ENCODE assay signal across 8 cellular contexts in genomic region chr19:39407394-39407643, GRCh38. TPM values are rescaled to one million over a fixed set of nuclear protein-coding genes. Genes with fewer than 3 reads are reported as not detected.
DNase-seq lines count a peak whose midpoint lies in the region; ATAC-seq, FAIRE-seq and TF ChIP-seq lines count a peak whose summit lies in the region.

No MANE protein-coding gene starts in this region.

- H3K27me3 ChIP-seq in CD4-positive, CD25-positive, alpha-beta regulatory T cell (ENCODE audit: control insufficient read depth, insufficient read depth, low read length), result no peaks in the 10 kb centered on the region
- H3K27me3 ChIP-seq in endothelial cell of umbilical vein (ENCODE audit: control insufficient read depth in 2 of 2, insufficient read depth in 2 of 2, low read length in 2 of 2) (no peaks in the 10 kb centered on the region), neutrophil (peaks cover under 1% of the 10 kb centered on the region)

- peaks cover 0 to 11% (median 0%) of the 10 kb centered on the region in 7 donors for H3K9me3 Mint-ChIP-seq in CD4-positive, CD25-positive, alpha-beta regulatory T cell

- H3K9me2 ChIP-seq in OCI-LY7 (ENCODE audit: insufficient read depth, low read length), result no peaks in the 10 kb centered on the region

- H3K36me3 Mint-ChIP-seq in CD4-positive, CD25-positive, alpha-beta regulatory T cell, result peaks cover 23% of the 10 kb centered on the region

- no peak for FAIRE-seq in endothelial cell of umbilical vein (lab: Jason Lieb, UNC)

- BruUV-seq in OCI-LY7 (replicated peaks; lab: Mats Ljungman, UMichigan) (no TSS peak), endothelial cell of umbilical vein (replicated peaks; lab: Mats Ljungman, UMichigan) (no TSS peak)

- H3K4me1 Mint-ChIP-seq in CD4-positive, CD25-positive, alpha-beta regulatory T cell, result peaks cover 4 to 59% (median 36%) of the 10 kb centered on the region in 4 donors

- no peak overlapping the region for H2AFZ ChIP-seq in OCI-LY7 (ENCODE audit: low read length)
- no peak overlapping the region for H2AFZ ChIP-seq in endothelial cell of umbilical vein (ENCODE audit: low read depth, low read length)

- H4K20me1 ChIP-seq in OCI-LY7 (ENCODE audit: insufficient read depth, low read length) (peaks cover 4% of the 10 kb centered on the region), endothelial cell of umbilical vein (replicated peaks; ENCODE audit: control insufficient read depth, extremely low read depth, insufficient read depth, low read length) (no peaks in the 10 kb centered on the region)

- no peaks in the 10 kb centered on the region for H3K9me1 ChIP-seq in endothelial cell of umbilical vein (replicated peaks; ENCODE audit: control insufficient read depth, extremely low read depth, insufficient read depth, low read length)

- no peak for TF ChIP-seq CTCF in OCI-LY7 (conservative IDR thresholded peaks at IDR 0.05; ENCODE audit: low read length)
- no peak for TF ChIP-seq CTCF in endothelial cell of umbilical vein (IDR thresholded peaks at IDR 0.05; ENCODE audit: extremely low read depth in 1 of 2, insufficient read depth in 1 of 2, low read depth in 1 of 2, low read length in 2 of 2)
- TF ChIP-seq CTCF in neutrophil (IDR thresholded peaks at IDR 0.05), result no peak
- TF ChIP-seq CTCF in omental fat pad (IDR thresholded peaks at IDR 0.05), result no peak

- no peak for TF ChIP-seq POLR2A in endothelial cell of umbilical vein (IDR thresholded peaks at IDR 0.05; ENCODE audit: low read depth, low read length)

- POLR2A ChIA-PET in OCI-LY7 (lab: Charles Lee), result interaction anchor here (1.1 to 3.1 kb wide), 2 partner anchors 9 to 29 kb away, joined by 4 to 14 read pairs; partner anchors contain the start of gene RPS16
- POLR2A ChIA-PET in endothelial cell of umbilical vein (lab: Charles Lee), result interaction anchor here (0.5 to 2.4 kb wide), 3 partner anchors 10 to 289 kb away, joined by 3 to 10 read pairs (median 3); partner anchors contain the start of genes MED29 and PAF1

- peaks cover 19% of the 10 kb centered on the region for H3K36me3 ChIP-seq in CD4-positive, CD25-positive, alpha-beta regulatory T cell (ENCODE audit: control insufficient read depth, insufficient read depth, low read length)
- H3K36me3 ChIP-seq in OCI-LY7 (ENCODE audit: insufficient read depth, low read length), result peaks cover 19% of the 10 kb centered on the region
- H3K36me3 ChIP-seq in endothelial cell of umbilical vein (ENCODE audit: control insufficient read depth in 2 of 2, extremely low read depth in 1 of 2, insufficient read depth in 2 of 2, low read length in 2 of 2), result no peaks in the 10 kb centered on the region
- peaks cover 25% of the 10 kb centered on the region for H3K36me3 ChIP-seq in neutrophil

- H3K4me1 ChIP-seq in CD4-positive, CD25-positive, alpha-beta regulatory T cell (ENCODE audit: control insufficient read depth, insufficient read depth, low read length, poor library complexity, severe bottlenecking), result peaks cover 78% of the 10 kb centered on the region
- H3K4me1 ChIP-seq in OCI-LY7 (ENCODE audit: insufficient read depth, low read length, poor library complexity, severe bottlenecking) (peaks cover 61% of the 10 kb centered on the region), endothelial cell of umbilical vein (ENCODE audit: control insufficient read depth, extremely low read depth, insufficient read depth, low read length) (peaks cover 53% of the 10 kb centered on the region), neutrophil (ENCODE audit: control insufficient read depth in 1 of 2, insufficient read depth in 1 of 2, low read depth in 1 of 2, low read length in 1 of 2) (peaks cover 47 to 58% of the 10 kb centered on the region in 2 experiments)

- CTCF ChIA-PET in OCI-LY7 (lab: Charles Lee; ENCODE audit: unreplicated experiment), result no interaction called here
- CTCF ChIA-PET in endothelial cell of umbilical vein (lab: Charles Lee), result interaction anchor here (2.3 to 5.0 kb wide), 2 partner anchors 10 to 16 kb away, joined by 6 to 42 read pairs; partner anchors contain the start of genes MED29 and PAF1

- H3K9me3 ChIP-seq in CD4-positive, CD25-positive, alpha-beta regulatory T cell (ENCODE audit: control insufficient read depth in 2 of 2, low read length in 2 of 2), result no peaks in the 10 kb centered on the region
- H3K9me3 ChIP-seq in OCI-LY7 (ENCODE audit: low read length), result no peaks in the 10 kb centered on the region
- no peaks in the 10 kb centered on the region for H3K9me3 ChIP-seq in endothelial cell of umbilical vein (replicated peaks; ENCODE audit: control insufficient read depth, insufficient read depth, low read length)
- H3K9me3 ChIP-seq in neutrophil, result no peaks in the 10 kb centered on the region

- peak overlapping the region; percentile 97 for H3K4me3 ChIP-seq in CD4-positive, CD25-positive, alpha-beta regulatory T cell (ENCODE audit: low read depth, low read length)
- H3K4me3 ChIP-seq in OCI-LY7 (ENCODE audit: low read depth, low read length, poor library complexity, severe bottlenecking), result peak overlapping the region; percentile 96
- peak overlapping the region; percentile 71 to 96 (median 88) for H3K4me3 ChIP-seq in endothelial cell of umbilical vein (replicated peaks in 1 of 3; ENCODE audit: insufficient read depth in 1 of 3, low read depth in 1 of 3, low read length in 3 of 3)
- H3K4me3 ChIP-seq in neutrophil (ENCODE audit: low read depth in 1 of 2, low read length in 1 of 2), result peak overlapping the region; percentile 98 to 100

- no peak for ATAC-seq in CD4-positive, CD25-positive, alpha-beta regulatory T cell (ENCODE audit: low read depth in 2 of 2)
- no peak for ATAC-seq in GM18858 (IDR thresholded peaks at IDR 0.05; ENCODE audit: unreplicated experiment)
- ATAC-seq in omental fat pad (ENCODE audit: low FRiP score), result no peak
- no peak for ATAC-seq in HG03442 (IDR thresholded peaks at IDR 0.05; ENCODE audit: unreplicated experiment)

- H3K4me2 ChIP-seq in OCI-LY7 (ENCODE audit: low read length) (peak overlapping the region; percentile 96), endothelial cell of umbilical vein (ENCODE audit: insufficient read depth, low read length) (peak overlapping the region; percentile 83)

- H3K79me2 ChIP-seq in OCI-LY7 (ENCODE audit: insufficient read depth, low read depth, low read length) (peaks cover 27% of the 10 kb centered on the region), endothelial cell of umbilical vein (ENCODE audit: control insufficient read depth, insufficient read depth, low read length) (peaks cover 22% of the 10 kb centered on the region)

- peak overlapping the region; percentile 92 for H3K9ac ChIP-seq in endothelial cell of umbilical vein (replicated peaks; ENCODE audit: extremely low read depth, insufficient read depth, low read length)

- DNase-seq in CD4-positive, CD25-positive, alpha-beta regulatory T cell, result no peak
- DNase-seq in OCI-LY7 (ENCODE audit: low spot score) (no peak), endothelial cell of umbilical vein (ENCODE audit: low read depth, low spot score) (no peak), SW480 (ENCODE audit: low spot score) (no peak), omental fat pad (ENCODE audit: low spot score) (no peak)

- H3K27ac Mint-ChIP-seq in CD4-positive, CD25-positive, alpha-beta regulatory T cell, result peak overlapping the region; percentile 98 to 100 (median 99)

- peaks cover 25% of the 10 kb centered on the region for H3K27me3 Mint-ChIP-seq in CD4-positive, CD25-positive, alpha-beta regulatory T cell

- peak overlapping the region; percentile 100 for H3K27ac ChIP-seq in CD4-positive, CD25-positive, alpha-beta regulatory T cell (ENCODE audit: insufficient read depth, low read length, poor library complexity, severe bottlenecking)
- H3K27ac ChIP-seq in OCI-LY7 (ENCODE audit: low read depth, low read length, poor library complexity, severe bottlenecking) (peak overlapping the region; percentile 91), endothelial cell of umbilical vein (ENCODE audit: insufficient read depth, low read depth, low read length) (peak overlapping the region; percentile 83), neutrophil (peak overlapping the region; percentile 100)

- dilution Hi-C loops in endothelial cell of umbilical vein (cut with MboI; ENCODE audit: extremely low pct_ligation_motif_present, low sequenced_read_pairs), result no loop called here

- intact Hi-C loops in OCI-LY7 (cut with micrococcal nuclease; ENCODE audit: unreplicated experiment) (loop anchor here (10.0 kb wide), 2 partner anchors 547 to 553 kb away; no protein-coding TSS in a partner anchor), endothelial cell of umbilical vein (cut with micrococcal nuclease) (no loop called here)

- peak overlapping the region; percentile 95 to 99 (median 98) for H3K4me3 Mint-ChIP-seq in CD4-positive, CD25-positive, alpha-beta regulatory T cell

RNA-seq across cellular contexts. Expression of gene ZFP36, which starts 0.7 kb away (rescaled TPM):
- 1,400 TPM for total RNA-seq in CD4-positive, CD25-positive, alpha-beta regulatory T cell
- polyA plus RNA-seq in CD4-positive, CD25-positive, alpha-beta regulatory T cell, result 100 to 1,000 TPM in 3 of 4 donors, 10 to 100 TPM in 1; 89.8 to 134 (median 109) TPM
- total RNA-seq in OCI-LY7 (2014; rRNA removed; shearing (Covaris generic)), result 19.4 and 21.8 TPM in 2 replicates
- total RNA-seq in OCI-LY7 (2022), result 55.9 and 57.2 TPM in 2 replicates
- 12.2 and 26.5 TPM in 2 replicates for total RNA-seq in endothelial cell of umbilical vein
- polyA plus RNA-seq in endothelial cell of umbilical vein, result 16.3 and 21.7 TPM in 2 replicates
- 12.3 and 22.8 TPM in 2 replicates for polyA plus RNA-seq in endothelial cell of umbilical vein (2011; cell fraction: cytosol; rRNA removed)
- polyA plus RNA-seq in endothelial cell of umbilical vein (2011; cell fraction: nucleus; rRNA removed), result 50.1 and 58.2 TPM in 2 replicates
- 22.6 and 23.7 TPM in 2 replicates for polyA plus RNA-seq in endothelial cell of umbilical vein (2012)
- polyA minus RNA-seq in endothelial cell of umbilical vein, result 5.3 and 6.6 TPM in 2 replicates
- polyA minus RNA-seq in endothelial cell of umbilical vein (2011; cell fraction: cytosol; rRNA and poly(A)+ RNA removed), result 25.8 TPM
- polyA minus RNA-seq in endothelial cell of umbilical vein (2011; cell fraction: nucleus; rRNA and poly(A)+ RNA removed), result 25.1 and 59.1 TPM in 2 replicates
- total RNA-seq in omental fat pad, result 100 to 1,000 TPM; 323 to 827 (median 509) TPM

RNA-seq across cellular contexts. Expression of gene PLEKHG2, which starts 5.2 kb away (rescaled TPM):
- total RNA-seq in CD4-positive, CD25-positive, alpha-beta regulatory T cell, result 209 TPM
- polyA plus RNA-seq in CD4-positive, CD25-positive, alpha-beta regulatory T cell, result 1 to 10 TPM; 1.3 to 3.9 (median 3.1) TPM
- total RNA-seq in OCI-LY7 (2014; rRNA removed; shearing (Covaris generic)), result 28.3 and 30.4 TPM in 2 replicates
- 65.9 and 68.2 TPM in 2 replicates for total RNA-seq in OCI-LY7 (2022)
- 74.1 TPM in 2 replicates for total RNA-seq in endothelial cell of umbilical vein
- 26.4 and 44.7 TPM in 2 replicates for polyA plus RNA-seq in endothelial cell of umbilical vein
- 11.2 and 15.0 TPM in 2 replicates for polyA plus RNA-seq in endothelial cell of umbilical vein (2011; cell fraction: cytosol; rRNA removed)
- polyA plus RNA-seq in endothelial cell of umbilical vein (2011; cell fraction: nucleus; rRNA removed), result 139 and 169 TPM in 2 replicates
- polyA plus RNA-seq in endothelial cell of umbilical vein (2012), result 45.2 and 49.3 TPM in 2 replicates
- polyA minus RNA-seq in endothelial cell of umbilical vein, result 33.5 and 45.4 TPM in 2 replicates
- polyA minus RNA-seq in endothelial cell of umbilical vein (2011; cell fraction: cytosol; rRNA and poly(A)+ RNA removed), result 13.7 TPM
- 66.6 and 89.2 TPM in 2 replicates for polyA minus RNA-seq in endothelial cell of umbilical vein (2011; cell fraction: nucleus; rRNA and poly(A)+ RNA removed)
- 10 to 100 TPM; 16.5 to 35.3 (median 21.4) TPM for total RNA-seq in omental fat pad

RNA-seq across cellular contexts. Expression of gene MED29, which starts 16.1 kb away (rescaled TPM):
- 65.6 TPM for total RNA-seq in CD4-positive, CD25-positive, alpha-beta regulatory T cell
- polyA plus RNA-seq in CD4-positive, CD25-positive, alpha-beta regulatory T cell, result 10 to 100 TPM; 53.6 to 61.4 (median 57.9) TPM
- total RNA-seq in OCI-LY7 (2014; rRNA removed; shearing (Covaris generic)), result 15.7 and 28.3 TPM in 2 replicates
- total RNA-seq in OCI-LY7 (2022) (31.2 and 31.3 TPM in 2 replicates), endothelial cell of umbilical vein (24.7 and 25.5 TPM in 2 replicates), omental fat pad (10 to 100 TPM; 24.5 to 41.3 (median 32.5) TPM)
- polyA plus RNA-seq in endothelial cell of umbilical vein, result 50.4 and 60.3 TPM in 2 replicates
- 39.9 and 44.7 TPM in 2 replicates for polyA plus RNA-seq in endothelial cell of umbilical vein (2011; cell fraction: cytosol; rRNA removed)
- polyA plus RNA-seq in endothelial cell of umbilical vein (2011; cell fraction: nucleus; rRNA removed), result 11.8 and 14.2 TPM in 2 replicates
- polyA plus RNA-seq in endothelial cell of umbilical vein (2012), result 19.4 and 19.7 TPM in 2 replicates
- 26.4 and 28.5 TPM in 2 replicates for polyA minus RNA-seq in endothelial cell of umbilical vein
- polyA minus RNA-seq in endothelial cell of umbilical vein (2011; cell fraction: cytosol; rRNA and poly(A)+ RNA removed), result 23.8 TPM
- polyA minus RNA-seq in endothelial cell of umbilical vein (2011; cell fraction: nucleus; rRNA and poly(A)+ RNA removed), result 6.3 and 6.7 TPM in 2 replicates

RNA-seq across cellular contexts. Expression of gene PAF1, which starts 16.4 kb away (rescaled TPM):
- 138 TPM for total RNA-seq in CD4-positive, CD25-positive, alpha-beta regulatory T cell
- polyA plus RNA-seq in CD4-positive, CD25-positive, alpha-beta regulatory T cell, result 10 to 100 TPM; 35.0 to 46.7 (median 39.0) TPM
- 33.1 and 35.4 TPM in 2 replicates for total RNA-seq in OCI-LY7 (2014; rRNA removed; shearing (Covaris generic))
- total RNA-seq in OCI-LY7 (2022) (45.9 and 46.8 TPM in 2 replicates), endothelial cell of umbilical vein (53.6 and 55.1 TPM in 2 replicates), omental fat pad (10 to 100 TPM; 29.2 to 60.3 (median 53.3) TPM)
- polyA plus RNA-seq in endothelial cell of umbilical vein, result 77.9 and 90.8 TPM in 2 replicates
- polyA plus RNA-seq in endothelial cell of umbilical vein (2011; cell fraction: cytosol; rRNA removed), result 60.4 and 68.7 TPM in 2 replicates
- polyA plus RNA-seq in endothelial cell of umbilical vein (2011; cell fraction: nucleus; rRNA removed), result 69.9 and 95.5 TPM in 2 replicates
- 53.1 and 63.8 TPM in 2 replicates for polyA plus RNA-seq in endothelial cell of umbilical vein (2012)
- polyA minus RNA-seq in endothelial cell of umbilical vein, result 41.9 and 56.6 TPM in 2 replicates
- polyA minus RNA-seq in endothelial cell of umbilical vein (2011; cell fraction: cytosol; rRNA and poly(A)+ RNA removed), result 43.6 TPM
- 27.1 and 44.7 TPM in 2 replicates for polyA minus RNA-seq in endothelial cell of umbilical vein (2011; cell fraction: nucleus; rRNA and poly(A)+ RNA removed)

RNA-seq across cellular contexts. Expression of gene RPS16, which starts 28.4 kb away (rescaled TPM):
- 2,708 TPM for total RNA-seq in CD4-positive, CD25-positive, alpha-beta regulatory T cell
- polyA plus RNA-seq in CD4-positive, CD25-positive, alpha-beta regulatory T cell, result 1,000 to 10,000 TPM; 1,440 to 2,367 (median 1,925) TPM
- total RNA-seq in OCI-LY7 (2014; rRNA removed; shearing (Covaris generic)), result 538 and 634 TPM in 2 replicates
- total RNA-seq in OCI-LY7 (2022) (3,661 and 4,044 TPM in 2 replicates), endothelial cell of umbilical vein (1,735 and 1,768 TPM in 2 replicates), omental fat pad (1,000 to 10,000 TPM; 1,153 to 1,681 (median 1,338) TPM)
- 5,244 and 6,084 TPM in 2 replicates for polyA plus RNA-seq in endothelial cell of umbilical vein
- polyA plus RNA-seq in endothelial cell of umbilical vein (2011; cell fraction: cytosol; rRNA removed), result 4,318 and 4,415 TPM in 2 replicates
- polyA plus RNA-seq in endothelial cell of umbilical vein (2011; cell fraction: nucleus; rRNA removed), result 1,293 and 1,668 TPM in 2 replicates
- polyA plus RNA-seq in endothelial cell of umbilical vein (2012), result 2,527 and 3,042 TPM in 2 replicates
- 1,532 and 1,667 TPM in 2 replicates for polyA minus RNA-seq in endothelial cell of umbilical vein
- polyA minus RNA-seq in endothelial cell of umbilical vein (2011; cell fraction: cytosol; rRNA and poly(A)+ RNA removed), result 2,450 TPM
- polyA minus RNA-seq in endothelial cell of umbilical vein (2011; cell fraction: nucleus; rRNA and poly(A)+ RNA removed), result 213 and 283 TPM in 2 replicates

Comparison
In these comparisons a context has a peak if more than half of its experiments do, and no peak if none do; other contexts are left out.
1. RNA of gene ZFP36, which starts 0.7 kb away (total RNA-seq): 1,400 TPM in CD4-positive, CD25-positive, alpha-beta regulatory T cell (single experiment) and 323 to 827 TPM in omental fat pad; 19.4 to 57.2 TPM in OCI-LY7 and 12.2 to 26.5 TPM in endothelial cell of umbilical vein; every median in the first group is over 4 times any median in the second.
2. Peak in every context shown above with its lines, with median percentiles within 50 percentile points of each other: H3K27ac ChIP-seq and H3K4me3 ChIP-seq.